21 cellular contexts compared by ENCODE assay signal in the genomic region with DNA sequence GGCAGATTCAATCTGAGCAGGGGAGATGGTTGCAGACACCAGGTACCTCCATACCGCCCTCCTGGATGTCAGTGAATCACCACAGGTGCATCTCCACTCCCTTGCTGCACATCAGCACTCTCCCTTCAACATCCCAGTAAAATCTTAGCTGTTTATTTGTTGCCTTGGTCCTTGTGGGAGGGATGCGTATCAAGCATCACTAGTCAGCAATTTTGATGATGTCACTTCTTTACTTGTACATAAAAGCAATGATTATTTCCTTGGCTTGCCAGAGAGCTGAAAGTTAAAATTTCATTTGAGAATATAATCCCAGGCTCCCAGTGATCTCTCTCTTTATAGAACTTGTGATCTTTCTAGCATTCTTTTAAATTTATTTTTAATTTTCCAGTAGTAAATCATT. TPM values are rescaled to one million over a fixed set of nuclear protein-coding genes. Genes with fewer than 3 reads are reported as not detected.
DNase-seq lines count a peak whose midpoint lies in the region; ATAC-seq, FAIRE-seq and TF ChIP-seq lines count a peak whose summit lies in the region.
"Had no signal": no experiment of that assay in that cellular context is flagged by ENCODE, and none has a peak within 500 bp of the region (broad histone marks: within the 10 kb centered on the region; RNA-seq: fewer than 3 reads in every experiment).

No MANE protein-coding gene starts in this region.

- FAIRE-seq in A549 (lab: Jason Lieb, UNC), result no peak
- FAIRE-seq in K562 (lab: Jason Lieb, UNC), result no peak
- FAIRE-seq: A204.1, D721Med, G401.6, GM12891, GM19239 had no signal

- intact Hi-C loops in K562 (cut with micrococcal nuclease), result no loop called here

- H3K27me3 ChIP-seq in GM23338 (ENCODE audit: insufficient read depth) (no peaks in the 10 kb centered on the region), K562 (ENCODE audit: control insufficient read depth in 2 of 2, insufficient read depth in 2 of 2, low read length in 2 of 2) (no peaks in the 10 kb centered on the region), suprapubic skin (no peaks in the 10 kb centered on the region)
- H3K27me3 ChIP-seq: BLaER1 treated with 17β-estradiol and CSF1 and Interleukin-3, amounts not matched to agents 10 nM and 100 nM had no signal

- H3K9me3 ChIP-seq in A549, result no peaks in the 10 kb centered on the region
- H3K9me3 ChIP-seq in K562 (replicated peaks; ENCODE audit: control insufficient read depth, insufficient read depth, low read depth, low read length), result no peaks in the 10 kb centered on the region
- H3K9me3 ChIP-seq in suprapubic skin, result peaks cover 2% of the 10 kb centered on the region
- H3K9me3 ChIP-seq: Caco-2 had no signal

- H3K79me2 ChIP-seq in GM23338 (replicated peaks; ENCODE audit: insufficient read depth), result no peaks in the 10 kb centered on the region
- no peaks in the 10 kb centered on the region for H3K79me2 ChIP-seq in K562 (ENCODE audit: control insufficient read depth, insufficient read depth, low read length)

- H3K4me1 Mint-ChIP-seq in GM23338, result no peaks in the 10 kb centered on the region
- H3K4me1 Mint-ChIP-seq: B cell had no signal

- POLR2A ChIA-PET in A549 (lab: Yijun Ruan, JAX) (no interaction called here), K562 (lab: Yijun Ruan, JAX) (no interaction called here)

- H3K27me3 Mint-ChIP-seq in GM23338 (ENCODE audit: insufficient read depth, low read depth, poor library complexity), result no peaks in the 10 kb centered on the region

- in situ Hi-C loops in K562 (cut with MboI), result no loop called here

- H3K9me1 ChIP-seq in K562 (ENCODE audit: control insufficient read depth, insufficient read depth, low read length), result no peaks in the 10 kb centered on the region

- no peak overlapping the region for H3K27ac ChIP-seq in A549
- H3K27ac ChIP-seq in GM23338 (ENCODE audit: low read depth), result no peak overlapping the region
- no peak overlapping the region for H3K27ac ChIP-seq in K562 (ENCODE audit: extremely low read depth, low read depth, low read length)
- no peak overlapping the region for H3K27ac ChIP-seq in suprapubic skin
- H3K27ac ChIP-seq: BLaER1 treated with 17β-estradiol and CSF1 and Interleukin-3, amounts not matched to agents 10 nM and 100 nM; C4-2B had no signal

- no peak for TF ChIP-seq EP300 in A549 (IDR thresholded peaks at IDR 0.05)
- TF ChIP-seq EP300 in K562 (IDR thresholded peaks at IDR 0.05; ENCODE audit: low read length), result no peak
- no peak for TF ChIP-seq EP300 in suprapubic skin (IDR thresholded peaks at IDR 0.05)

- H3K4me3 Mint-ChIP-seq in GM23338, result no peak overlapping the region
- H3K4me3 Mint-ChIP-seq: B cell; CD4-positive, alpha-beta T cell; CD8-positive, alpha-beta T cell had no signal

- no peak for TF ChIP-seq POLR2A in A549 (IDR thresholded peaks at IDR 0.05; ENCODE audit: low read length)
- TF ChIP-seq POLR2A in K562 (conservative IDR thresholded peaks at IDR 0.05), result no peak
- TF ChIP-seq POLR2A in suprapubic skin (IDR thresholded peaks at IDR 0.05), result no peak

- WGBS in A549 (ENCODE audit: missing lambda C conversion rate), result 12% methylated on average over 2 of the region's 2 CpGs
- 3% methylated on average over 2 of the region's 2 CpGs for WGBS in K562 (ENCODE audit: insufficient coverage, low coverage, missing lambda C conversion rate)
- WGBS in suprapubic skin, result 87% methylated on average over 2 of the region's 2 CpGs

- ATAC-seq in A549 (no peak), GM23338 (no peak), K562 (no peak), GM21390 (IDR thresholded peaks at IDR 0.05; ENCODE audit: unreplicated experiment) (no peak)
- ATAC-seq: CD8-positive, alpha-beta T cell had no signal

- TF ChIP-seq CTCF in A549 (IDR thresholded peaks at IDR 0.05) (no peak), GM23338 (conservative IDR thresholded peaks at IDR 0.05; ENCODE audit: low read depth in 2 of 2) (no peak), K562 (IDR thresholded peaks at IDR 0.05 in 2 of 3, conservative IDR thresholded peaks at IDR 0.05 in 1 of 3; ENCODE audit: insufficient read depth in 2 of 3, low read depth in 1 of 3, low read length in 3 of 3) (no peak), suprapubic skin (IDR thresholded peaks at IDR 0.05) (no peak)

- H3K36me3 ChIP-seq in GM23338 (ENCODE audit: insufficient read depth), result no peaks in the 10 kb centered on the region
- H3K36me3 ChIP-seq in K562 (ENCODE audit: control insufficient read depth, insufficient read depth, low read length), result no peaks in the 10 kb centered on the region
- H3K36me3 ChIP-seq in suprapubic skin, result no peaks in the 10 kb centered on the region
- H3K36me3 ChIP-seq: BLaER1 treated with 17β-estradiol and CSF1 and Interleukin-3, amounts not matched to agents 10 nM and 100 nM had no signal

- no peaks in the 10 kb centered on the region for H3F3A ChIP-seq in GM23338 (replicated peaks; ENCODE audit: low read depth)

- H3K9me2 ChIP-seq in GM23338 (ENCODE audit: insufficient read depth), result 0 out of 2 replicates have a peak, but pooled peaks cover 3% of the 10 kb centered on the region

- H3K4me1 ChIP-seq in A549 (no peaks in the 10 kb centered on the region), GM23338 (ENCODE audit: insufficient read depth) (no peaks in the 10 kb centered on the region), K562 (replicated peaks in 1 of 2; ENCODE audit: control insufficient read depth in 2 of 2, insufficient read depth in 2 of 2, low read length in 2 of 2) (no peaks in the 10 kb centered on the region), suprapubic skin (peaks cover 2% of the 10 kb centered on the region)
- H3K4me1 ChIP-seq: BLaER1 treated with 17β-estradiol and CSF1 and Interleukin-3, amounts not matched to agents 10 nM and 100 nM; Caco-2 had no signal

- H3K9ac ChIP-seq in K562 (ENCODE audit: insufficient read depth in 1 of 2, low read depth in 2 of 2, low read length in 2 of 2), result no peak overlapping the region
- H3K9ac ChIP-seq: BLaER1 treated with 17β-estradiol and CSF1 and Interleukin-3, amounts not matched to agents 10 nM and 100 nM had no signal

- no peaks in the 10 kb centered on the region; the same call in 2 of the 3 replicates for H3K36me3 Mint-ChIP-seq in GM23338 (ENCODE audit: low read depth)
- H3K36me3 Mint-ChIP-seq: CD8-positive, alpha-beta T cell had no signal

- H2AFZ ChIP-seq in GM23338 (0 out of 2 replicates have a peak overlapping the region, but pooled peaks have one; percentile 1), K562 (ENCODE audit: low read depth, low read length) (no peak overlapping the region)

- DNase-seq in A549 (ENCODE audit: low read depth in 1 of 2, low spot score in 1 of 2) (no peak), GM23338 (ENCODE audit: low spot score) (no peak), K562 (ENCODE audit: extremely low read depth in 1 of 4, low spot score in 3 of 4) (no peak), suprapubic skin (ENCODE audit: low spot score in 2 of 2) (no peak)
- DNase-seq: 8988T; AML-193; Caco-2; Calu3; CD4-positive, alpha-beta T cell; CD8-positive, alpha-beta T cell; DMS79 treated with DMSO at 0.1 percent for 48 hours; GF-D8 had no signal

- no TSS peak for BruUV-seq in K562 (replicated peaks; lab: Mats Ljungman, UMichigan)

- H3K4me2 ChIP-seq in A549, result no peak overlapping the region
- no peak overlapping the region for H3K4me2 ChIP-seq in GM23338
- H3K4me2 ChIP-seq in K562 (ENCODE audit: insufficient read depth, low read length), result no peak overlapping the region
- H3K4me2 ChIP-seq: BLaER1 treated with 17β-estradiol and CSF1 and Interleukin-3, amounts not matched to agents 10 nM and 100 nM had no signal

- peaks cover 22% of the 10 kb centered on the region for H3K9me3 Mint-ChIP-seq in GM23338

- H3K27ac Mint-ChIP-seq in GM23338, result no peak overlapping the region
- H3K27ac Mint-ChIP-seq: B cell; CD4-positive, alpha-beta T cell; CD8-positive, alpha-beta T cell had no signal

- CTCF ChIA-PET in A549 (lab: Yijun Ruan, JAX) (interaction anchor here (1.1 kb wide), 1 partner anchor 9 kb away, joined by 4 read pairs; no protein-coding TSS in a partner anchor), K562 (lab: Yijun Ruan, JAX; ENCODE audit: low intra/inter-chr PET ratio) (no interaction called here)

- no peaks in the 10 kb centered on the region for H4K20me1 ChIP-seq in GM23338 (replicated peaks; ENCODE audit: insufficient read depth)
- no peaks in the 10 kb centered on the region for H4K20me1 ChIP-seq in K562 (replicated peaks; ENCODE audit: control insufficient read depth, insufficient read depth, low read length)
- H4K20me1 ChIP-seq: BLaER1 treated with 17β-estradiol and CSF1 and Interleukin-3, amounts not matched to agents 10 nM and 100 nM had no signal

- H3K4me3 ChIP-seq in A549, result no peak overlapping the region
- no peak overlapping the region for H3K4me3 ChIP-seq in GM23338
- H3K4me3 ChIP-seq in K562, result no peak overlapping the region
- no peak overlapping the region for H3K4me3 ChIP-seq in suprapubic skin
- H3K4me3 ChIP-seq: BLaER1 treated with 17β-estradiol and CSF1 and Interleukin-3, amounts not matched to agents 10 nM and 100 nM had no signal

- TF ChIP-seq RAD21 in A549 (conservative IDR thresholded peaks at IDR 0.05 in 1 of 2, IDR thresholded peaks at IDR 0.05 in 1 of 2), result no peak
- no peak for TF ChIP-seq RAD21 in K562 (CRISPR knock-in tag; conservative IDR thresholded peaks at IDR 0.05 in 1 of 2, IDR thresholded peaks at IDR 0.05 in 1 of 2)

RNA-seq across cellular contexts. Expression of a gene that starts 49.5 kb away (rescaled TPM):
- polyA plus RNA-seq in A549 (2011; rRNA removed) (40.0 and 41.8 TPM in 2 replicates), A549 (2017; fragmentation: RNase III; extraction: RNeasy Plus Mini Kit Qiagen cat#74134 plus additional on column Dnase treatment) (11.4 to 11.7 TPM (median 11.7 TPM) in 3 replicates), GM23338 (2016; fragmentation: Nextera tagmentation; extraction: Ambion mirVana) (4.0 and 5.2 TPM in 2 replicates), K562 (2011; rRNA removed) (33.5 and 50.7 TPM in 2 replicates), K562 (2014; fragmentation: Illumina TruSeq; extraction: Trizol) (19.7 and 20.8 TPM in 2 replicates), K562 (2014; fragmentation: Nextera tagmentation; extraction: Ambion mirVana) (10 to 100 TPM; 28.0 to 30.0 TPM), K562 (2014; rRNA removed) (21.0 and 25.4 TPM in 2 replicates)
- polyA plus RNA-seq in A549 (2012; cell fraction: cytosol; rRNA removed), result 9.7 and 10.2 TPM in 2 replicates
- 8.4 and 14.1 TPM in 2 replicates for polyA plus RNA-seq in A549 (2012; cell fraction: nucleus; rRNA removed)
- 27.8 and 31.1 TPM in 2 replicates for polyA minus RNA-seq in A549 (2011; rRNA and poly(A)+ RNA removed)
- 14.8 and 16.2 TPM in 2 replicates for total RNA-seq in GM23338 (2014; rRNA removed; shearing (Covaris generic))
- 34.8 and 104 TPM in 2 replicates for total RNA-seq in K562 (2011; cell fraction: chromatin; rRNA removed; ENCODE audit: low replicate concordance)
- 31.2 and 37.4 TPM in 2 replicates for total RNA-seq in K562 (2011; cell fraction: nucleolus; rRNA removed)
- 66.2 and 100 TPM in 2 replicates for total RNA-seq in K562 (2011; cell fraction: nucleoplasm; rRNA removed)
- total RNA-seq in K562 (2014; rRNA removed) (17.6 and 21.4 TPM in 2 replicates), K562 (2014; rRNA removed; fragmentation: Illumina TruSeq; extraction: Trizol) (28.0 and 31.5 TPM in 2 replicates), K562 (2015; rRNA removed; fragmentation: Illumina TruSeq; extraction: Trizol) (21.3 and 23.4 TPM in 2 replicates), K562 (2021) (23.2 and 27.3 TPM in 2 replicates), suprapubic skin (10 to 100 TPM; 23.8 to 57.5 (median 30.1) TPM)
- polyA plus RNA-seq in K562 (2011; cell fraction: cytosol; rRNA removed), result 16.2 and 21.6 TPM in 2 replicates
- 43.6 and 53.0 TPM in 2 replicates for polyA plus RNA-seq in K562 (2011; cell fraction: nucleus; rRNA removed)
- polyA plus RNA-seq in K562 (2012), result 17.1 and 19.9 TPM in 2 replicates
- polyA minus RNA-seq in K562 (2011; rRNA and poly(A)+ RNA removed), result 39.1 and 55.1 TPM in 2 replicates
- polyA minus RNA-seq in K562 (2011; cell fraction: cytosol; rRNA and poly(A)+ RNA removed), result 16.4 and 23.4 TPM in 2 replicates
- polyA minus RNA-seq in K562 (2011; cell fraction: nucleus; rRNA and poly(A)+ RNA removed), result 22.3 and 30.7 TPM in 2 replicates
